Comparison of ENCODE assay signal across 9 cellular contexts in the genomic region with DNA sequence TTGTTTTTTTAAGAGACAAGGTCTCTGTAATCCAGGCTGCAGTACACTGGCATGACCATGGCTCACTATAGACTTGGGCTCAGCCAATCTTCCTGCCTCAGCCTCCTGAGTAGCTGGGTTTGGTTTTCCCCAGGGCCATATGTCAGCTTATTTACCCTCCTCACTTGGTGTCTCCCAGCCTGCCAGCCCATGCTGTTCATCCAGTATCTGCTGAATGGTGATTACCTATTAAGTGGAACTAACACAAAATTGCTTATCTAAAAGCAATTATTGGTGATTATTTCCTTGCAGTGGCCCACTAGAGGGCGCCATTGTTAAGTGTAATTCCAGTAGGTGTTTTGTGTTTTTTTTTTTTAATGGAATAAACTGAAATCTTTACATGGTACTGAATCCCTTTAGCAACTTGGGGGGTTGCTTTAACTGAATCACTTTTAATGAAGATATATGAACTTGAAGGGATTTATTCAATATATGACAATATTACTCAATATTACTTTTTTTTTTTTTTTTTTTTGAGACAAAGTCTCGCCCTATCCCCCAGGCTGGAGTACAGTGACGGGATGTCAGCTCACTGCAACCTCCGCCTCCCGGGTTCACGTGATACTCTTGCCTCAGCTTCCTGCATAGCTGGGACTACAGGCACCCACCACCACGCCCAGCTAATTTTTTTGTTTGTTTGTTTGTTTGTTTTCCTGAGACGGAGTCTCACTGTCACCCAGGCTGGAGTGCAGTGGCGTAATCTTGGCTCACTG. TPM values are rescaled to one million over a fixed set of nuclear protein-coding genes. Genes with fewer than 3 reads are reported as not detected.
DNase-seq lines count a peak whose midpoint lies in the region; ATAC-seq, FAIRE-seq and TF ChIP-seq lines count a peak whose summit lies in the region.
"Had no signal": no experiment of that assay in that cellular context is flagged by ENCODE, and none has a peak within 500 bp of the region (broad histone marks: within the 10 kb centered on the region; RNA-seq: fewer than 3 reads in every experiment).

No MANE protein-coding gene starts in this region.

- 0 out of 2 replicates have a peak, but pooled peaks have one; percentile 31 for TF ChIP-seq RAD21 in HepG2 (CRISPR knock-in tag; IDR thresholded peaks at IDR 0.05)

- H3K27ac ChIP-seq in VCaP (peak overlapping the region; percentile 19; the same call in 1 of the 2 replicates), breast epithelium (no peak overlapping the region), HepG2 (ENCODE audit: extremely low read length, insufficient read depth, low read length) (no peak overlapping the region)

- H3K79me2 ChIP-seq in HepG2 (ENCODE audit: insufficient read depth, low read length), result no peaks in the 10 kb centered on the region

- ATAC-seq in HepG2, result peak; percentile 65
- ATAC-seq in GM21381 (IDR thresholded peaks at IDR 0.05; ENCODE audit: unreplicated experiment), result no peak

- H3K9ac ChIP-seq in HepG2 (ENCODE audit: insufficient read depth, low read depth, low read length), result no peak overlapping the region

- in situ Hi-C loops in HepG2 (cut with HindIII; ENCODE audit: extremely low pct_ligation_motif_present, low pct_unique_long_range_greater_than_20kb), result no loop called here

- no peak for TF ChIP-seq EP300 in HepG2 (IDR thresholded peaks at IDR 0.05; ENCODE audit: low read depth in 2 of 2, low read length in 2 of 2)
- no peak for TF ChIP-seq EP300 in HepG2 (CRISPR knock-in tag; IDR thresholded peaks at IDR 0.05; ENCODE audit: borderline replicate concordance)

- no peaks in the 10 kb centered on the region for H3K36me3 ChIP-seq in breast epithelium
- peaks cover 7 to 20% of the 10 kb centered on the region in 2 experiments for H3K36me3 ChIP-seq in HepG2 (replicated peaks in 1 of 2; ENCODE audit: control insufficient read depth in 1 of 2, insufficient read depth in 2 of 2, low read length in 2 of 2)

- CTCF ChIA-PET in HepG2 (lab: Yijun Ruan, JAX; ENCODE audit: low intra/inter-chr PET ratio, low total read pairs), result interaction anchor here (0.9 to 1.9 kb wide), 4 partner anchors 156 to 291 kb away, joined by 4 to 14 read pairs (median 9); no protein-coding TSS in a partner anchor

- H3K4me3 ChIP-seq in GM12864 (ENCODE audit: low read depth, low read length), result no peak overlapping the region
- no peak overlapping the region for H3K4me3 ChIP-seq in breast epithelium
- H3K4me3 ChIP-seq in HepG2 (replicated peaks in 1 of 3; ENCODE audit: insufficient read depth in 1 of 3, low read depth in 2 of 3, low read length in 3 of 3), result no peak overlapping the region

- H3K4me1 ChIP-seq in breast epithelium, result no peaks in the 10 kb centered on the region
- no peaks in the 10 kb centered on the region; the same call in 1 of the 2 replicates for H3K4me1 ChIP-seq in HepG2 (ENCODE audit: insufficient read depth, low read length)

- H4K20me1 ChIP-seq in HepG2 (ENCODE audit: insufficient read depth, low read length), result no peaks in the 10 kb centered on the region

- BruUV-seq in HepG2 (replicated peaks; lab: Mats Ljungman, UMichigan), result no TSS peak

- no peak overlapping the region for H3K4me2 ChIP-seq in HepG2 (ENCODE audit: low read depth, low read length)

- H3K9me3 ChIP-seq in breast epithelium (no peaks in the 10 kb centered on the region), HepG2 (ENCODE audit: low read length) (no peaks in the 10 kb centered on the region)

- intact Hi-C loops in breast epithelium (cut with DNase I; ENCODE audit: low total_unique reads), result loop anchor here (10.0 kb wide), 1 partner anchor 157 kb away; no protein-coding TSS in a partner anchor
- intact Hi-C loops in HepG2 (cut with micrococcal nuclease; ENCODE audit: unreplicated experiment), result loop anchor here (1.0 to 5.0 kb wide), 3 partner anchors 64 to 290 kb away; no protein-coding TSS in a partner anchor

- H3K27me3 ChIP-seq in breast epithelium (no peaks in the 10 kb centered on the region), HepG2 (ENCODE audit: control insufficient read depth in 1 of 2, insufficient read depth in 2 of 2, low read length in 2 of 2) (no peaks in the 10 kb centered on the region)

- DNase-seq in GM12864 (ENCODE audit: low read depth) (no peak), NCI-H1694 treated with DMSO at 0.1 percent for 48 hours (lab: John Stamatoyannopoulos, UW) (peak; percentile 42), breast epithelium (ENCODE audit: low spot score in 2 of 2) (no peak), HepG2 (ENCODE audit: low spot score) (peak; percentile 63), H54 (ENCODE audit: insufficient read length, low spot score) (no peak)
- peak; percentile 67 for DNase-seq in stimulated activated CD8-positive, alpha-beta memory T cell treated with anti-CD3 and anti-CD28 coated beads, Interleukin-12 subunit alpha, Interleukin-12 subunit beta, amount 100 ng/mL, for 1 hour (ENCODE audit: low read depth)

- TF ChIP-seq CTCF in GM12864 (IDR thresholded peaks at IDR 0.05; ENCODE audit: low read depth, low read length, missing control alignments), result peak; percentile 41
- TF ChIP-seq CTCF in VCaP (conservative IDR thresholded peaks at IDR 0.05), result peak; percentile 87
- TF ChIP-seq CTCF in breast epithelium (IDR thresholded peaks at IDR 0.05), result peak in 2 of 3 donors; percentile 53 to 70
- peak; percentile 67 for TF ChIP-seq CTCF in HepG2 (CRISPR knock-in tag; IDR thresholded peaks at IDR 0.05)

- H2AFZ ChIP-seq in HepG2 (ENCODE audit: low read length), result no peak overlapping the region

- FAIRE-seq in HepG2 (lab: Jason Lieb, UNC), result peak; percentile 21
- FAIRE-seq in H54 (lab: Jason Lieb, UNC), result no peak
- FAIRE-seq: colon had no signal

- TF ChIP-seq POLR2A in breast epithelium (IDR thresholded peaks at IDR 0.05), result no peak
- TF ChIP-seq POLR2A in HepG2 (IDR thresholded peaks at IDR 0.05; ENCODE audit: insufficient read depth in 1 of 2, low read depth in 2 of 2, low read length in 2 of 2), result no peak
- no peak for TF ChIP-seq POLR2A in H54 (IDR thresholded peaks at IDR 0.05; ENCODE audit: low read depth, low read length)

- POLR2A ChIA-PET in HepG2 (lab: Yijun Ruan, JAX), result interaction anchor here (1.9 kb wide), 1 partner anchor 14 kb away, joined by 9 read pairs; a partner anchor contains a TSS

- 62% methylated on average over 9 of the region's 9 CpGs for WGBS in HepG2 (ENCODE audit: low lambda C conversion rate)

TF ChIP-seq in HepG2, 621 proteins besides CTCF, POLR2A, EP300 and RAD21 (continues in another document):
- 0 out of 2 replicates have a peak, but pooled peaks have one; percentile 28 for TF ChIP-seq ELF3 (CRISPR knock-in tag; IDR thresholded peaks at IDR 0.05)
- TF ChIP-seq ZNF549 (CRISPR knock-in tag; IDR thresholded peaks at IDR 0.05), result no peak
- TF ChIP-seq U2AF2 (IDR thresholded peaks at IDR 0.05; ENCODE audit: low read depth, low read length), result no peak

RNA-seq across cellular contexts. Expression of a gene that starts 13.8 kb away (rescaled TPM):
- total RNA-seq in breast epithelium, result 10 to 100 TPM; 17.8 to 32.2 (median 30.2) TPM
- total RNA-seq in HepG2 (2016; rRNA removed; fragmentation: Illumina TruSeq; extraction: Trizol), result 63.8 and 74.2 TPM in 2 replicates
- total RNA-seq in HepG2 (2016; cell fraction: cytosol; rRNA removed; fragmentation: Illumina TruSeq; extraction: Trizol; ENCODE audit: low read depth), result 12.8 and 14.5 TPM in 2 replicates
- total RNA-seq in HepG2 (2016; cell fraction: insoluble cytoplasmic fraction; rRNA removed; fragmentation: Illumina TruSeq; extraction: Trizol), result 68.2 and 72.7 TPM in 2 replicates
- 20.9 and 24.0 TPM in 2 replicates for total RNA-seq in HepG2 (2016; cell fraction: membrane; rRNA removed; fragmentation: Illumina TruSeq; extraction: Trizol)
- 62.3 and 62.8 TPM in 2 replicates for total RNA-seq in HepG2 (2016; cell fraction: nucleus; rRNA removed; fragmentation: Illumina TruSeq; extraction: Trizol)
- 24.9 and 27.5 TPM in 2 replicates for polyA plus RNA-seq in HepG2 (2011; rRNA removed)
- polyA plus RNA-seq in HepG2 (2011; cell fraction: cytosol; rRNA removed), result 17.0 and 21.5 TPM in 2 replicates
- polyA plus RNA-seq in HepG2 (2011; cell fraction: nucleus; rRNA removed), result 39.4 and 40.1 TPM in 2 replicates
- polyA plus RNA-seq in HepG2 (2012), result 14.9 and 20.3 TPM in 2 replicates
- polyA plus RNA-seq in HepG2 (2016; cell fraction: cytosol; fragmentation: Illumina TruSeq; extraction: Trizol; ENCODE audit: low read depth), result 5.0 TPM in 2 replicates
- polyA plus RNA-seq in HepG2 (2016; cell fraction: insoluble cytoplasmic fraction; fragmentation: Illumina TruSeq; extraction: Trizol; ENCODE audit: low read depth), result 55.4 and 66.7 TPM in 2 replicates
- 9.3 and 9.6 TPM in 2 replicates for polyA plus RNA-seq in HepG2 (2016; cell fraction: membrane; fragmentation: Illumina TruSeq; extraction: Trizol; ENCODE audit: low read depth)
- polyA plus RNA-seq in HepG2 (2016; cell fraction: nucleus; fragmentation: Illumina TruSeq; extraction: Trizol; ENCODE audit: insufficient read depth, low read depth), result 97.7 and 110 TPM in 2 replicates
- 28.7 and 165 TPM in 2 replicates for polyA minus RNA-seq in HepG2 (2011; rRNA and poly(A)+ RNA removed; ENCODE audit: low replicate concordance)
- 21.2 and 31.5 TPM in 2 replicates for polyA minus RNA-seq in HepG2 (2011; cell fraction: cytosol; rRNA and poly(A)+ RNA removed)
- polyA minus RNA-seq in HepG2 (2011; cell fraction: nucleus; rRNA and poly(A)+ RNA removed), result 51.8 and 52.0 TPM in 2 replicates

RNA-seq across cellular contexts. Expression of a gene that starts 43.0 kb away (rescaled TPM):
- total RNA-seq in breast epithelium (not detected), HepG2 (2016; rRNA removed; fragmentation: Illumina TruSeq; extraction: Trizol) (0.04 TPM in 1 of 2 replicates, not detected in the other)
- not detected in 2 replicates for total RNA-seq in HepG2 (2016; cell fraction: cytosol; rRNA removed; fragmentation: Illumina TruSeq; extraction: Trizol; ENCODE audit: low read depth)
- 0.09 TPM in 1 of 2 replicates, not detected in the other for total RNA-seq in HepG2 (2016; cell fraction: insoluble cytoplasmic fraction; rRNA removed; fragmentation: Illumina TruSeq; extraction: Trizol)
- total RNA-seq in HepG2 (2016; cell fraction: membrane; rRNA removed; fragmentation: Illumina TruSeq; extraction: Trizol), result 0.15 TPM in 1 of 2 replicates, not detected in the other
- total RNA-seq in HepG2 (2016; cell fraction: nucleus; rRNA removed; fragmentation: Illumina TruSeq; extraction: Trizol), result not detected in 2 replicates
- polyA plus RNA-seq in HepG2 (2011; rRNA removed), result 0.07 and 0.08 TPM in 2 replicates
- polyA plus RNA-seq in HepG2 (2011; cell fraction: cytosol; rRNA removed), result 0.08 and 0.12 TPM in 2 replicates
- 0.13 and 0.19 TPM in 2 replicates for polyA plus RNA-seq in HepG2 (2011; cell fraction: nucleus; rRNA removed)
- polyA plus RNA-seq in HepG2 (2012), result 0.17 and 0.27 TPM in 2 replicates
- polyA plus RNA-seq in HepG2 (2016; cell fraction: cytosol; fragmentation: Illumina TruSeq; extraction: Trizol; ENCODE audit: low read depth), result 0.08 and 0.09 TPM in 2 replicates
- polyA plus RNA-seq in HepG2 (2016; cell fraction: insoluble cytoplasmic fraction; fragmentation: Illumina TruSeq; extraction: Trizol; ENCODE audit: low read depth), result 0.12 and 0.42 TPM in 2 replicates
- polyA plus RNA-seq in HepG2 (2016; cell fraction: membrane; fragmentation: Illumina TruSeq; extraction: Trizol; ENCODE audit: low read depth), result 0.09 and 0.16 TPM in 2 replicates
- 0.24 and 0.30 TPM in 2 replicates for polyA plus RNA-seq in HepG2 (2016; cell fraction: nucleus; fragmentation: Illumina TruSeq; extraction: Trizol; ENCODE audit: insufficient read depth, low read depth)
- 0.12 and 0.40 TPM in 2 replicates for polyA minus RNA-seq in HepG2 (2011; rRNA and poly(A)+ RNA removed; ENCODE audit: low replicate concordance)
- polyA minus RNA-seq in HepG2 (2011; cell fraction: cytosol; rRNA and poly(A)+ RNA removed), result not detected in 2 replicates
- polyA minus RNA-seq in HepG2 (2011; cell fraction: nucleus; rRNA and poly(A)+ RNA removed), result not detected in 2 replicates

Comparison
In these comparisons a context has a peak if more than half of its experiments do, and no peak if none do; other contexts are left out.
1. DNase-seq: peak in NCI-H1694 treated with DMSO at 0.1 percent for 48 hours (single experiment), HepG2 (single experiment) and stimulated activated CD8-positive, alpha-beta memory T cell treated with anti-CD3 and anti-CD28 coated beads, Interleukin-12 subunit alpha, Interleukin-12 subunit beta, amount 100 ng/mL, for 1 hour (single experiment); none in GM12864 (single experiment), breast epithelium (0 of 2) and H54 (single experiment).
2. Peak in every context shown above with its lines, with median percentiles within 50 percentile points of each other: CTCF ChIP-seq.